Comparison of ENCODE assay signal across 7 cellular contexts in genomic region chr1:23502951-23503350, GRCh38.
"Had no signal": no experiment of that assay in that cellular context is flagged by ENCODE, and none has a peak within 500 bp of the region (broad histone marks: within the 10 kb centered on the region; RNA-seq: fewer than 3 reads in every experiment).

No MANE protein-coding gene starts in this region.

- DNase-seq: GDM1, GF-D8 had no signal

- ATAC-seq: GM12878 had no signal

- FAIRE-seq: G401.6, GM12878, GM12891, GM12892, GM18507 had no signal

- H3K4me3 ChIP-seq: GM12878 had no signal
